Comparison of ENCODE assay signal across 12 cellular contexts in the genomic region with DNA sequence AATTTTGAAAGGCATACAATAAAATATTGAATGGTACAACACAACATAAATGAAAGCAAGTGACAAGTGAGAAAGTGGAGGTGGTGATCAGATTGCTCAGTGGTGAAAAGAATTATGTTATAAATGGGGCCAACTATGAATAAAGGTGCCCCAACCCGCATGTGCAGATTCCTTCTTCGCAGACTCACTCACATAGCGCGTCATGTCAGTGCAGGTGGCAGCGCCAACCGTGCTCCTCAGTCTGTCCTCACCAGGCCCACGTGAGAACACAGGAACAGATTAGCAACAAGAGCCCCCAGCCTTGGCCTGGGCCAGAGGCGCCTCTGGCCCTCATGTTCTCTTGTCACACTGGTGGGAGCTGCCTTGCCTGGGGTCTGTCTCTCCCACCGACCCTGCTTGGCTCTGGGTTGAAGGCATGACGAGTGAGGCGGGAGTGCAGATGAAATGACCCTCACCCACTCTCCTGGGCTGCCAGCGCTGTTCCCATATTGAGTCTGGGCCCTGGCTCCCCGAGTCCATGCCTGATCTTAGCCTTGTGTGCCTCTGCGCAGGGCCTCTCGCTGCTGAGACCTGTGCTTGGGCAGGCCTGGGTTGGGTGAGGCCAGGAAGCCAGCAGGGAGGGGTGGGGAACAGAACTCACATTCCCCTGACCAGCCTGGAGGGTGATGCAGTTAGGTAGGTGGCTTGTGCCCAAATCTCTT. TPM values are rescaled to one million over a fixed set of nuclear protein-coding genes. Genes with fewer than 3 reads are reported as not detected.
DNase-seq lines count a peak whose midpoint lies in the region; ATAC-seq and TF ChIP-seq lines count a peak whose summit lies in the region.
"Had no signal": no experiment of that assay in that cellular context is flagged by ENCODE, and none has a peak within 500 bp of the region (broad histone marks: within the 10 kb centered on the region; RNA-seq: fewer than 3 reads in every experiment).

No MANE protein-coding gene starts in this region.

- no peak for TF ChIP-seq CTCF in activated CD8-positive, alpha-beta T cell treated with anti-CD3 and anti-CD28 coated beads for 36 hours (IDR thresholded peaks at IDR 0.05)
- TF ChIP-seq CTCF in PC-9 (conservative IDR thresholded peaks at IDR 0.05) (no peak), foreskin keratinocyte (conservative IDR thresholded peaks at IDR 0.05) (no peak)

- H3K9me3 Mint-ChIP-seq in activated CD8-positive, alpha-beta T cell treated with anti-CD3 and anti-CD28 coated beads, Interleukin-2, amount 10 ng/mL, durations not matched to agents 7 days and 5 days (ENCODE audit: insufficient read depth): no peaks in the 10 kb centered on the region
- H3K9me3 Mint-ChIP-seq in activated CD8-positive, alpha-beta T cell treated with anti-CD3 and anti-CD28 coated beads for 36 hours: no peaks in the 10 kb centered on the region
- H3K9me3 Mint-ChIP-seq in stimulated activated effector memory CD8-positive, alpha-beta T cell treated with anti-CD3 and anti-CD28 coated beads, Interleukin-12 subunit alpha, Interleukin-12 subunit beta, amount 100 ng/mL, for 72 hours: no peaks in the 10 kb centered on the region

- CTCF ChIA-PET in activated CD8-positive, alpha-beta T cell treated with anti-CD3 and anti-CD28 coated beads, Interleukin-2, amount 10 ng/mL, durations not matched to agents 7 days and 5 days (lab: Charles Lee): no interaction called here
- CTCF ChIA-PET in activated CD8-positive, alpha-beta T cell treated with anti-CD3 and anti-CD28 coated beads for 36 hours (lab: Charles Lee): no interaction called here
- CTCF ChIA-PET in PC-9 (lab: Charles Lee): interaction anchor here (0.6 to 1.4 kb wide), 2 partner anchors 98 to 128 kb away, joined by 3 to 4 read pairs; no protein-coding TSS in a partner anchor

- no peaks in the 10 kb centered on the region for H3K27me3 ChIP-seq in PC-9 (ENCODE audit: insufficient read depth, low read depth)
- no peaks in the 10 kb centered on the region for H3K27me3 ChIP-seq in foreskin keratinocyte
- H3K27me3 ChIP-seq: esophagus muscularis mucosa had no signal

- H3K4me2 ChIP-seq in PC-9: peak overlapping the region; percentile 84

- no peaks in the 10 kb centered on the region for H3K27me3 Mint-ChIP-seq in activated CD8-positive, alpha-beta T cell treated with anti-CD3 and anti-CD28 coated beads, Interleukin-2, amount 10 ng/mL, durations not matched to agents 7 days and 5 days (ENCODE audit: low read depth)
- H3K27me3 Mint-ChIP-seq in activated CD8-positive, alpha-beta T cell treated with anti-CD3 and anti-CD28 coated beads for 36 hours: no peaks in the 10 kb centered on the region

- H3K4me3 Mint-ChIP-seq in activated CD8-positive, alpha-beta T cell treated with anti-CD3 and anti-CD28 coated beads, Interleukin-2, amount 10 ng/mL, durations not matched to agents 7 days and 5 days: no peak overlapping the region
- no peak overlapping the region for H3K4me3 Mint-ChIP-seq in activated CD8-positive, alpha-beta T cell treated with anti-CD3 and anti-CD28 coated beads for 36 hours
- peak overlapping the region; percentile 37 for H3K4me3 Mint-ChIP-seq in stimulated activated effector memory CD8-positive, alpha-beta T cell treated with anti-CD3 and anti-CD28 coated beads, Interleukin-12 subunit alpha, Interleukin-12 subunit beta, amount 100 ng/mL, for 72 hours

- H3K9me3 ChIP-seq in PC-9 (ENCODE audit: insufficient read depth, low read depth): no peaks in the 10 kb centered on the region
- H3K9me3 ChIP-seq: esophagus muscularis mucosa, HAP-1 had no signal

- H3F3A ChIP-seq in PC-9 (ENCODE audit: insufficient read depth, low read depth): no peaks in the 10 kb centered on the region; the same call in none of the 2 replicates

- H3K36me3 ChIP-seq in PC-9 (ENCODE audit: low read depth): no peaks in the 10 kb centered on the region
- H3K36me3 ChIP-seq: HAP-1 had no signal

- no peaks in the 10 kb centered on the region; the same call in 1 of the 2 replicates for H3K79me2 ChIP-seq in PC-9 (ENCODE audit: low read depth)

- POLR2A ChIA-PET in activated CD8-positive, alpha-beta T cell treated with anti-CD3 and anti-CD28 coated beads, Interleukin-2, amount 10 ng/mL, durations not matched to agents 7 days and 5 days (lab: Charles Lee): no interaction called here
- POLR2A ChIA-PET in activated CD8-positive, alpha-beta T cell treated with anti-CD3 and anti-CD28 coated beads for 36 hours (lab: Charles Lee): interaction anchor here (0.8 kb wide), 1 partner anchor 38 kb away, joined by 3 read pairs; no protein-coding TSS in a partner anchor
- POLR2A ChIA-PET in PC-9 (lab: Charles Lee; ENCODE audit: unreplicated experiment): no interaction called here

- intact Hi-C loops in activated CD8-positive, alpha-beta T cell treated with anti-CD3 and anti-CD28 coated beads for 36 hours (cut with micrococcal nuclease): no loop called here
- intact Hi-C loops in PC-9 (cut with micrococcal nuclease; ENCODE audit: unreplicated experiment): no loop called here

- H3K27ac ChIP-seq in PC-9: no peak overlapping the region
- no peak overlapping the region for H3K27ac ChIP-seq in foreskin keratinocyte

- H3K27ac Mint-ChIP-seq in activated CD8-positive, alpha-beta T cell treated with anti-CD3 and anti-CD28 coated beads, Interleukin-2, amount 10 ng/mL, durations not matched to agents 7 days and 5 days: peak overlapping the region; percentile 20
- H3K27ac Mint-ChIP-seq in activated CD8-positive, alpha-beta T cell treated with anti-CD3 and anti-CD28 coated beads for 36 hours: no peak overlapping the region
- peak overlapping the region; percentile 42 for H3K27ac Mint-ChIP-seq in stimulated activated effector memory CD8-positive, alpha-beta T cell treated with anti-CD3 and anti-CD28 coated beads, Interleukin-12 subunit alpha, Interleukin-12 subunit beta, amount 100 ng/mL, for 72 hours

- H3K4me1 Mint-ChIP-seq in activated CD8-positive, alpha-beta T cell treated with anti-CD3 and anti-CD28 coated beads, Interleukin-2, amount 10 ng/mL, durations not matched to agents 7 days and 5 days (ENCODE audit: low read depth): peaks cover 41% of the 10 kb centered on the region
- peaks cover 23% of the 10 kb centered on the region for H3K4me1 Mint-ChIP-seq in activated CD8-positive, alpha-beta T cell treated with anti-CD3 and anti-CD28 coated beads for 36 hours (ENCODE audit: low read depth)
- H3K4me1 Mint-ChIP-seq in stimulated activated effector memory CD8-positive, alpha-beta T cell treated with anti-CD3 and anti-CD28 coated beads, Interleukin-12 subunit alpha, Interleukin-12 subunit beta, amount 100 ng/mL, for 72 hours: peaks cover 59% of the 10 kb centered on the region

- DNase-seq in activated CD8-positive, alpha-beta T cell treated with anti-CD3 and anti-CD28 coated beads, Interleukin-2, amount 10 ng/mL, durations not matched to agents 7 days and 5 days: no peak
- no peak for DNase-seq in activated CD8-positive, alpha-beta T cell treated with anti-CD3 and anti-CD28 coated beads for 36 hours
- DNase-seq in PC-9: no peak
- DNase-seq in foreskin keratinocyte: peak in 1 of 2 donors; percentile 64
- DNase-seq in stimulated activated effector memory CD8-positive, alpha-beta T cell treated with anti-CD3 and anti-CD28 coated beads, Interleukin-12 subunit alpha, Interleukin-12 subunit beta, amount 100 ng/mL, for 72 hours (ENCODE audit: low spot score in 2 of 2): no peak
- DNase-seq in KG1 (lab: John Stamatoyannopoulos, UW): no peak
- DNase-seq in NCI-H146 treated with DMSO at 0.1 percent for 48 hours (lab: John Stamatoyannopoulos, UW; ENCODE audit: unreplicated experiment): no peak
- DNase-seq: NCI-H1694 treated with DMSO at 0.1 percent for 48 hours, T-helper 9 cell had no signal

- peaks cover 21% of the 10 kb centered on the region for H3K4me1 ChIP-seq in PC-9 (replicated peaks; ENCODE audit: insufficient read depth)
- H3K4me1 ChIP-seq in foreskin keratinocyte: peaks cover 11% of the 10 kb centered on the region
- H3K4me1 ChIP-seq: HAP-1 had no signal

- no peaks in the 10 kb centered on the region for H3K9me2 ChIP-seq in PC-9 (ENCODE audit: insufficient read depth)

- no peak overlapping the region for H3K4me3 ChIP-seq in PC-9
- H3K4me3 ChIP-seq: HAP-1 had no signal

- H4K20me1 ChIP-seq in PC-9 (ENCODE audit: insufficient read depth): no peaks in the 10 kb centered on the region

- ATAC-seq in activated CD8-positive, alpha-beta T cell treated with anti-CD3 and anti-CD28 coated beads, Interleukin-2, amount 10 ng/mL, durations not matched to agents 7 days and 5 days: no peak
- ATAC-seq in activated CD8-positive, alpha-beta T cell treated with anti-CD3 and anti-CD28 coated beads for 36 hours: no peak
- ATAC-seq in foreskin keratinocyte (peak; percentile 37), HG03460 (IDR thresholded peaks at IDR 0.05; ENCODE audit: unreplicated experiment) (no peak)
- ATAC-seq in stimulated activated effector memory CD8-positive, alpha-beta T cell treated with anti-CD3 and anti-CD28 coated beads, Interleukin-12 subunit alpha, Interleukin-12 subunit beta, amount 100 ng/mL, for 72 hours: no peak

- peaks cover 64% of the 10 kb centered on the region for H3K36me3 Mint-ChIP-seq in activated CD8-positive, alpha-beta T cell treated with anti-CD3 and anti-CD28 coated beads, Interleukin-2, amount 10 ng/mL, durations not matched to agents 7 days and 5 days (ENCODE audit: low read depth)
- H3K36me3 Mint-ChIP-seq in activated CD8-positive, alpha-beta T cell treated with anti-CD3 and anti-CD28 coated beads for 36 hours (ENCODE audit: low read depth): peaks cover 40% of the 10 kb centered on the region
- peaks cover 84% of the 10 kb centered on the region for H3K36me3 Mint-ChIP-seq in stimulated activated effector memory CD8-positive, alpha-beta T cell treated with anti-CD3 and anti-CD28 coated beads, Interleukin-12 subunit alpha, Interleukin-12 subunit beta, amount 100 ng/mL, for 72 hours

- H2AFZ ChIP-seq in PC-9: no peak overlapping the region

- no TSS peak for BruUV-seq in PC-9 (replicated peaks; lab: Mats Ljungman, UMichigan)

RNA-seq across cellular contexts. Expression of a gene that starts 6.4 kb away (rescaled TPM):
- 100 to 1,000 TPM; 104 to 105 TPM for total RNA-seq in activated CD8-positive, alpha-beta T cell treated with anti-CD3 and anti-CD28 coated beads, Interleukin-2, amount 10 ng/mL, durations not matched to agents 7 days and 5 days
- 10 to 100 TPM; 70.8 to 71.4 TPM for total RNA-seq in activated CD8-positive, alpha-beta T cell treated with anti-CD3 and anti-CD28 coated beads for 36 hours
- total RNA-seq in PC-9 (2021) (17.5 and 24.0 TPM in 2 replicates), foreskin keratinocyte (13.1 and 15.0 TPM in 2 replicates)
- polyA plus RNA-seq in foreskin keratinocyte: 12.5 and 12.8 TPM in 2 replicates

RNA-seq across cellular contexts. Expression of a gene that starts 26.7 kb away (rescaled TPM):
- 1 to 10 TPM; 4.0 to 4.5 TPM for total RNA-seq in activated CD8-positive, alpha-beta T cell treated with anti-CD3 and anti-CD28 coated beads, Interleukin-2, amount 10 ng/mL, durations not matched to agents 7 days and 5 days
- 1 to 10 TPM; 8.1 to 8.6 TPM for total RNA-seq in activated CD8-positive, alpha-beta T cell treated with anti-CD3 and anti-CD28 coated beads for 36 hours
- total RNA-seq in PC-9 (2021) (145 and 184 TPM in 2 replicates), foreskin keratinocyte (77.4 and 80.2 TPM in 2 replicates)
- polyA plus RNA-seq in foreskin keratinocyte: 110 and 113 TPM in 2 replicates
